In the genomic region with DNA sequence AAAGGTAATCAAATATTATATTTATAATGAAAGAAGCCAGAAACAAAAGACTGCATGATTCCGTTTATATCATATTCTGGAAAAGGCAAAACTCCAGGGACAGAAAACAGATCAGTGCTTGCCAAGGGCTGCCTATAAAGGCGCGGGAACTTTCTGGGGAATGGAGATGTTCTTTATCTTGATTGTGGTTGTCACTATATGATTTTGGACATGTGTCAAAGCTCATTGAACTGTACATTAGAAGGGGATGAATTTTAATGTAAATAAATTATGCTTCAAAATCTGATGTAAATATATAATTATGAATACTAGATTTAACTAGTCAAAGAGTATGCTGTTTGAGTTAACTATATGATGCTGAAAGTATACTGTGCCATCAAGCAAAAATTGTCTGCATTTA, we compare ENCODE assay signal across 30 cellular contexts.
"Had no signal": no experiment of that assay in that cellular context is flagged by ENCODE, and none has a peak within 500 bp of the region (broad histone marks: within the 10 kb centered on the region; RNA-seq: fewer than 3 reads in every experiment).

No MANE protein-coding gene starts in this region.

- H3K27me3 ChIP-seq: colonic mucosa, esophagus squamous epithelium, heart right ventricle, left lung, right atrium auricular region, stomach, testis, tibial artery, upper lobe of left lung had no signal

- H3K4me2 ChIP-seq: smooth muscle cell had no signal

- H3K4me3 Mint-ChIP-seq: dendritic cell treated with granulocyte-macrophage colony-stimulating factor and Interleukin-4, amounts not matched to agents 40 ng/mL and 50 ng/mL, for 4 days; mesothelial cell of epicardium had no signal

- H3K9me3 Mint-ChIP-seq: dendritic cell treated with granulocyte-macrophage colony-stimulating factor and Interleukin-4, amounts not matched to agents 40 ng/mL and 50 ng/mL, for 4 days; mesothelial cell of epicardium; natural killer cell treated with Interleukin-12 subunit alpha and Interleukin-12 subunit beta and Interleukin-15 and Interleukin-18, amount 100 ng/mL, for 72 hours; stimulated activated effector memory CD8-positive, alpha-beta T cell treated with anti-CD3 and anti-CD28 coated beads, Interleukin-12 subunit alpha, Interleukin-12 subunit beta, amount 100 ng/mL, for 72 hours had no signal

- H3K27ac ChIP-seq: colonic mucosa, esophagus squamous epithelium, heart right ventricle, left lung, prostate gland, right atrium auricular region, stomach, tibial artery, upper lobe of left lung had no signal

- H3K27ac Mint-ChIP-seq: dendritic cell treated with granulocyte-macrophage colony-stimulating factor and Interleukin-4, amounts not matched to agents 40 ng/mL and 50 ng/mL, for 4 days; naive B cell had no signal

- H3K4me3 ChIP-seq: colonic mucosa, esophagus squamous epithelium, heart right ventricle, left lung, mucosa of descending colon, prostate gland, right atrium auricular region, smooth muscle cell, stomach, testis, tibial artery, upper lobe of left lung had no signal

- H3K9me3 ChIP-seq: colonic mucosa, esophagus squamous epithelium, heart right ventricle, left lung, mucosa of descending colon, prostate gland, right atrium auricular region, stomach, testis, tibial artery, upper lobe of left lung had no signal

- ATAC-seq: heart right ventricle; left cardiac atrium; left lung; mucosa of descending colon; natural killer cell treated with Interleukin-12 subunit alpha and Interleukin-12 subunit beta and Interleukin-15 and Interleukin-18, amount 100 ng/mL, for 72 hours; sciatic nerve; stimulated activated effector memory CD8-positive, alpha-beta T cell treated with anti-CD3 and anti-CD28 coated beads, Interleukin-12 subunit alpha, Interleukin-12 subunit beta, amount 100 ng/mL, for 72 hours had no signal

- H3K36me3 ChIP-seq: colonic mucosa, esophagus squamous epithelium, heart right ventricle, left lung, prostate gland, right atrium auricular region, stomach, tibial artery, upper lobe of left lung had no signal

- DNase-seq: colonic mucosa; effector CD8-positive, alpha-beta T cell; erythroblast; esophagus squamous epithelium; foreskin melanocyte; glutamatergic neuron; heart right ventricle; hippocampal formation; left cardiac atrium; left lung; mesenchymal stem cell; mucosa of descending colon; naive B cell; nucleus accumbens; stimulated activated CD4-positive, alpha-beta T cell treated with anti-CD3 and anti-CD28 coated beads, Interleukin-12 subunit alpha, Interleukin-12 subunit beta, amount 100 ng/mL, for 4 hours; stimulated activated CD4-positive, alpha-beta T cell treated with anti-CD3 and anti-CD28 coated beads, Interleukin-1b, Interleukin-23, amount 100 ng/mL, for 48 hours; stimulated activated CD4-positive, alpha-beta T cell treated with anti-CD3 and anti-CD28 coated beads, Interleukin-4, amount 100 ng/mL, for 24 hours; stimulated activated naive CD4-positive, alpha-beta T cell treated with Interleukin-2 at 50 U/mL for 16 hours; stomach; testis; tibial artery; upper lobe of left lung had no signal

- H3K4me1 ChIP-seq: colonic mucosa, heart right ventricle, left lung, prostate gland, right atrium auricular region, tibial artery, upper lobe of left lung had no signal

- H3K27me3 Mint-ChIP-seq: dendritic cell treated with granulocyte-macrophage colony-stimulating factor and Interleukin-4, amounts not matched to agents 40 ng/mL and 50 ng/mL, for 4 days; naive B cell; natural killer cell treated with Interleukin-12 subunit alpha and Interleukin-12 subunit beta and Interleukin-15 and Interleukin-18, amount 100 ng/mL, for 72 hours had no signal

- H3K36me3 Mint-ChIP-seq: mesothelial cell of epicardium; naive B cell; natural killer cell treated with Interleukin-12 subunit alpha and Interleukin-12 subunit beta and Interleukin-15 and Interleukin-18, amount 100 ng/mL, for 72 hours; stimulated activated effector memory CD8-positive, alpha-beta T cell treated with anti-CD3 and anti-CD28 coated beads, Interleukin-12 subunit alpha, Interleukin-12 subunit beta, amount 100 ng/mL, for 72 hours had no signal
